26 cellular contexts compared by ENCODE assay signal in genomic region chr21:45962531-45963224, GRCh38.
"Had no signal": no experiment of that assay in that cellular context is flagged by ENCODE, and none has a peak within 500 bp of the region (broad histone marks: within the 10 kb centered on the region; RNA-seq: fewer than 3 reads in every experiment).

No MANE protein-coding gene starts in this region.

- H3K36me3 ChIP-seq: adrenal gland, cardiac muscle cell, MG63, Peyer's patch had no signal

- DNase-seq: activated CD4-positive, alpha-beta T cell treated with anti-CD3 and anti-CD28 coated beads for 4 hours; activated CD8-positive, alpha-beta memory T cell treated with anti-CD3 and anti-CD28 coated beads, Interleukin-2, amount 50 U/mL, for 4 hours; activated CD8-positive, alpha-beta T cell treated with anti-CD3 and anti-CD28 coated beads for 36 hours; activated gamma-delta T cell treated with Interleukin-2 at 50 U/mL for 16 hours; activated naive CD4-positive, alpha-beta T cell treated with anti-CD3 and anti-CD28 coated beads, Interleukin-2, amount 10 ng/mL, durations not matched to agents 7 days and 5 days; activated naive CD8-positive, alpha-beta T cell treated with anti-CD3 and anti-CD28 coated beads for 36 hours; activated T-cell treated with anti-CD3 and anti-CD28 coated beads, Interleukin-2, amount 50 U/mL, for 72 hours; adrenal gland; aorta; body of pancreas; MG63; MV-4-11; NCI-H1092 treated with DMSO at 0.1 percent for 48 hours; NCI-H1417 treated with DMSO at 0.1 percent for 48 hours; NCI-H1694; NCI-H2029; NCI-H345; NCI-H510A; NCI-H526 treated with DMSO at 0.1 percent for 48 hours; NCI-H82; Peyer's patch; SHP77 treated with DMSO at 0.1 percent for 48 hours had no signal

- H3K4me1 ChIP-seq: adrenal gland, body of pancreas, Peyer's patch had no signal

- H3K9me3 ChIP-seq: adrenal gland had no signal

- H3K27me3 ChIP-seq: adrenal gland, body of pancreas, cardiac muscle cell, MG63, Peyer's patch had no signal

- ATAC-seq: activated CD4-positive, CD25-positive, alpha-beta regulatory T cell treated with anti-CD3 and anti-CD28 coated beads, Interleukin-2, amount 50 U/mL, for 24 hours; activated CD8-positive, alpha-beta T cell treated with anti-CD3 and anti-CD28 coated beads for 36 hours; activated T-cell treated with anti-CD3 and anti-CD28 coated beads, Interleukin-2, amount 50 U/mL, for 72 hours; body of pancreas had no signal

- H3K4me3 ChIP-seq: adrenal gland, body of pancreas, cardiac muscle cell, MG63, Peyer's patch had no signal

- H3K4me2 ChIP-seq: KMS-11 had no signal

- H3K27ac ChIP-seq: adrenal gland, body of pancreas, cardiac muscle cell, KMS-11, Peyer's patch, RWPE1 had no signal

- H3K9ac ChIP-seq: KMS-11 had no signal
